ENCODE assay signal across 26 cellular contexts in the genomic region with DNA sequence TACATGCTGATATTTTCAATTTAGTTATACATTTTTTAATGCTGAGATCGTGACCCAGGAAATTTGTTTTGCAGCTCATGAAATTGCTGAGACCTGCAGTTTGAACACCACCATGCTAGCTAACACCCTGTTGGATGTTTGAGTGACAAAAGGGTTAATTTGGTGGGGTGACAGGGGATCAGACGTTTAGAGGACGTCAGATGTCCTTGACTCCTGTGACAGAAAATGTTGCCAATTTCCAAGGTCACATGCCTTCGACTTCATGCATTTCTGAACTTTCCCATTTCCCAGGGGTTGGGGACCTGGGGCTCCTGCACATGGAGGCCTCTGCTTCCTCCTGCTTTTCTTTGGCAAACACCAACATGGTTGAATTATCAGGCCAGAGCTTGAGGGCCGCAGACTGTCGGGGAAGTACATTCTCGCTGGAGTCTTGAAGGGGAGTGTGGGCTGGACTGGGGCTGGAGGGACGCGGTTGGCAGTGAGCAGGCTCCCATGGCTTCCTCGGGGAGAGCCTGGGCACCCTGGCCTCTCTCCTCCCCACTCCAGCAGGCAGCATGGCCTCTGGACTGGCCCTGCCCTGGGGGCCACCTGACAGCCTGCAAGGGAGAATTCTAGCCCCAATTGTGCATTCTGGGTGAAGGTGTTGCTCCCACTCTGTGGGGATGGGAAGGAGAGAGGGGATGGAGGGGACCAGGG.
DNase-seq lines count a peak whose midpoint lies in the region; ATAC-seq, FAIRE-seq and TF ChIP-seq lines count a peak whose summit lies in the region.
"Had no signal": no experiment of that assay in that cellular context is flagged by ENCODE, and none has a peak within 500 bp of the region (broad histone marks: within the 10 kb centered on the region; RNA-seq: fewer than 3 reads in every experiment).

No MANE protein-coding gene starts in this region.

- H3K4me1 ChIP-seq in HepG2 (ENCODE audit: insufficient read depth, low read length) (peaks cover 35% of the 10 kb centered on the region), right lobe of liver (no peaks in the 10 kb centered on the region), kidney (ENCODE audit: control insufficient read depth in 1 of 2, insufficient read depth in 1 of 2, low read depth in 1 of 2, low read length in 2 of 2) (peaks cover 0 to 8% of the 10 kb centered on the region in 2 donors), spleen (peaks cover 0 to 7% (median 0%) of the 10 kb centered on the region in 6 donors)

- DNase-seq in HepG2 (ENCODE audit: low spot score), result peak; percentile 44
- no peak for DNase-seq in right lobe of liver
- DNase-seq in kidney, result peak; percentile 43
- DNase-seq in spleen, result peak; percentile 58
- DNase-seq in naive thymus-derived CD8-positive, alpha-beta T cell, result no peak
- no peak for DNase-seq in SKM-1 (lab: John Stamatoyannopoulos, UW; ENCODE audit: unreplicated experiment)
- no peak for DNase-seq in COLO829 (ENCODE audit: low spot score)
- no peak for DNase-seq in hepatic stellate cell (ENCODE audit: low spot score)
- DNase-seq: 8988T; ACHN; DMS53; GM23248; H7; KG1; MG63; NCI-H1105 treated with DMSO at 0.1 percent for 48 hours; NCI-H2029; NCI-H446; NCI-H524 treated with DMSO at 0.1 percent for 48 hours; NCI-H82; NK-92 treated with Interleukin-12 subunit alpha and Interleukin-12 subunit beta, amount 100 ng/mL, for 24 hours; PC-3; SJCRH30 had no signal

- H3K27me3 ChIP-seq in HepG2 (ENCODE audit: control insufficient read depth in 1 of 2, insufficient read depth in 2 of 2, low read length in 2 of 2) (no peaks in the 10 kb centered on the region), right lobe of liver (no peaks in the 10 kb centered on the region), spleen (replicated peaks in 1 of 7) (no peaks in the 10 kb centered on the region)
- H3K27me3 ChIP-seq: MG63, SJCRH30 had no signal

- CTCF ChIA-PET in HepG2 (lab: Yijun Ruan, JAX; ENCODE audit: low intra/inter-chr PET ratio, low total read pairs), result no interaction called here

- no peak overlapping the region; the same call in 1 of the 2 replicates for H3K4me2 ChIP-seq in HepG2 (ENCODE audit: low read depth, low read length)

- TF ChIP-seq POLR2A in HepG2 (IDR thresholded peaks at IDR 0.05; ENCODE audit: insufficient read depth in 1 of 2, low read depth in 2 of 2, low read length in 2 of 2) (no peak), right lobe of liver (IDR thresholded peaks at IDR 0.05) (no peak), spleen (IDR thresholded peaks at IDR 0.05) (no peak)

- no peak overlapping the region for H3K4me3 ChIP-seq in HepG2 (replicated peaks in 1 of 3; ENCODE audit: insufficient read depth in 1 of 3, low read depth in 2 of 3, low read length in 3 of 3)
- H3K4me3 ChIP-seq in right lobe of liver, result no peak overlapping the region
- no peak overlapping the region for H3K4me3 ChIP-seq in kidney (ENCODE audit: low read length in 2 of 2)
- H3K4me3 ChIP-seq in spleen, result no peak overlapping the region
- H3K4me3 ChIP-seq: GM23248, MG63, SJCRH30 had no signal

- H2AFZ ChIP-seq in HepG2 (ENCODE audit: low read length), result no peak overlapping the region
- H2AFZ ChIP-seq: GM23248 had no signal

- peaks cover 3 to 7% of the 10 kb centered on the region in 2 experiments; a peak in 2 of 5 replicates for H3K36me3 ChIP-seq in HepG2 (replicated peaks in 1 of 2; ENCODE audit: control insufficient read depth in 1 of 2, insufficient read depth in 2 of 2, low read length in 2 of 2)
- H3K36me3 ChIP-seq in right lobe of liver, result peaks cover 0 to 4% (median 0%) of the 10 kb centered on the region in 4 donors
- H3K36me3 ChIP-seq in kidney (ENCODE audit: control insufficient read depth in 1 of 2, insufficient read depth in 2 of 2, low read length in 2 of 2), result no peaks in the 10 kb centered on the region
- H3K36me3 ChIP-seq in spleen, result no peaks in the 10 kb centered on the region
- H3K36me3 ChIP-seq: SJCRH30 had no signal

- intact Hi-C loops in HepG2 (cut with micrococcal nuclease; ENCODE audit: unreplicated experiment) (no loop called here), right lobe of liver (cut with DNase I) (no loop called here), kidney (cut with DNase I) (no loop called here), spleen (cut with DNase I; ENCODE audit: low total_unique reads) (no loop called here)

- WGBS in HepG2 (ENCODE audit: low lambda C conversion rate), result 51% methylated on average over 9 of the region's 10 CpGs
- WGBS in right lobe of liver (ENCODE audit: insufficient coverage, low coverage, low lambda C conversion rate, missing lambda C conversion rate), result 22% methylated on average over 4 of the region's 10 CpGs
- 70 to 90% (median 80%) methylated on average over 5 to 10 of the region's 10 CpGs for WGBS in spleen, 5 donors

- H3K27ac Mint-ChIP-seq in naive thymus-derived CD8-positive, alpha-beta T cell, result no peak overlapping the region

- in situ Hi-C loops in HepG2 (cut with HindIII; ENCODE audit: extremely low pct_ligation_motif_present, low pct_unique_long_range_greater_than_20kb), result no loop called here

- peaks cover 26% of the 10 kb centered on the region for H3K79me2 ChIP-seq in HepG2 (ENCODE audit: insufficient read depth, low read length)

- TF ChIP-seq RAD21 in HepG2 (CRISPR knock-in tag; IDR thresholded peaks at IDR 0.05), result no peak

- no peak overlapping the region for H3K4me3 Mint-ChIP-seq in naive thymus-derived CD8-positive, alpha-beta T cell

- BruUV-seq in HepG2 (replicated peaks; lab: Mats Ljungman, UMichigan), result no TSS peak

- POLR2A ChIA-PET in HepG2 (lab: Yijun Ruan, JAX), result no interaction called here
- POLR2A ChIA-PET in naive thymus-derived CD8-positive, alpha-beta T cell (lab: Charles Lee), result no interaction called here

- H3K27ac ChIP-seq in HepG2 (ENCODE audit: extremely low read length, insufficient read depth, low read length) (peak overlapping the region; percentile 59), right lobe of liver (no peak overlapping the region), kidney (ENCODE audit: low read depth in 2 of 2, low read length in 2 of 2) (no peak overlapping the region), spleen (no peak overlapping the region)
- H3K27ac ChIP-seq: GM23248, SJCRH30 had no signal

- H3K36me3 Mint-ChIP-seq in naive thymus-derived CD8-positive, alpha-beta T cell, result no peaks in the 10 kb centered on the region

- TF ChIP-seq CTCF in HepG2 (CRISPR knock-in tag; IDR thresholded peaks at IDR 0.05), result no peak
- TF ChIP-seq CTCF in right lobe of liver (IDR thresholded peaks at IDR 0.05), result no peak
- TF ChIP-seq CTCF in kidney (IDR thresholded peaks at IDR 0.05; ENCODE audit: borderline replicate concordance, extremely low read depth, insufficient read depth), result no peak
- no peak for TF ChIP-seq CTCF in spleen (IDR thresholded peaks at IDR 0.05 in 8 of 11, conservative IDR thresholded peaks at IDR 0.05 in 3 of 11)

- TF ChIP-seq EP300 in HepG2 (IDR thresholded peaks at IDR 0.05; ENCODE audit: low read depth in 2 of 2, low read length in 2 of 2) (no peak), HepG2 (CRISPR knock-in tag; IDR thresholded peaks at IDR 0.05; ENCODE audit: borderline replicate concordance) (no peak)

- H3K9me3 Mint-ChIP-seq in naive thymus-derived CD8-positive, alpha-beta T cell, result no peaks in the 10 kb centered on the region

- no peak overlapping the region for H3K9ac ChIP-seq in HepG2 (ENCODE audit: insufficient read depth, low read depth, low read length)
- no peak overlapping the region for H3K9ac ChIP-seq in kidney (ENCODE audit: low read length in 2 of 2)
- H3K9ac ChIP-seq: GM23248 had no signal

- H3K9me3 ChIP-seq in HepG2 (ENCODE audit: low read length) (no peaks in the 10 kb centered on the region), right lobe of liver (no peaks in the 10 kb centered on the region), kidney (ENCODE audit: control insufficient read depth in 1 of 2, low read length in 2 of 2) (no peaks in the 10 kb centered on the region), spleen (no peaks in the 10 kb centered on the region)
- H3K9me3 ChIP-seq: MG63, SJCRH30 had no signal

- H4K20me1 ChIP-seq in HepG2 (ENCODE audit: insufficient read depth, low read length), result peaks cover 4% of the 10 kb centered on the region; the same call in 1 of the 2 replicates

- FAIRE-seq in HepG2 (lab: Jason Lieb, UNC) (peak; percentile 36), kidney (lab: Jason Lieb, UNC) (no peak)
- FAIRE-seq: D721Med, G401.6, HTR-8/SVneo had no signal

- ATAC-seq in HepG2 (peak; percentile 51), right lobe of liver (no peak)
- no peak for ATAC-seq in naive thymus-derived CD8-positive, alpha-beta T cell
- ATAC-seq: PC-3 had no signal

- H3K27me3 Mint-ChIP-seq in naive thymus-derived CD8-positive, alpha-beta T cell, result peaks cover 0 to 2% (median 0%) of the 10 kb centered on the region in 5 donors

- H3K4me1 Mint-ChIP-seq in naive thymus-derived CD8-positive, alpha-beta T cell, result no peaks in the 10 kb centered on the region

TF ChIP-seq in HepG2, 621 proteins besides CTCF, POLR2A, EP300 and RAD21 (continues in another document):
- TF ChIP-seq, protein P1, sequence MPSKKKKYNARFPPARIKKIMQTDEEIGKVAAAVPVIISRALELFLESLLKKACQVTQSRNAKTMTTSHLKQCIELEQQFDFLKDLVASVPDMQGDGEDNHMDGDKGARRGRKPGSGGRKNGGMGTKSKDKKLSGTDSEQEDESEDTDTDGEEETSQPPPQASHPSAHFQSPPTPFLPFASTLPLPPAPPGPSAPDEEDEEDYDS (CRISPR knock-in tag; IDR thresholded peaks at IDR 0.05), result no peak
- TF ChIP-seq NCOA1 (CRISPR knock-in tag; IDR thresholded peaks at IDR 0.05), result no peak
- TF ChIP-seq NFYC (CRISPR knock-in tag; IDR thresholded peaks at IDR 0.05), result no peak
- TF ChIP-seq ZNF660 (CRISPR knock-in tag; IDR thresholded peaks at IDR 0.05; ENCODE audit: borderline replicate concordance, low read depth), result no peak
- no peak for TF ChIP-seq HNRNPH1 (optimal IDR thresholded peaks at IDR 0.05; ENCODE audit: low read depth, low read length)
- TF ChIP-seq CREB1 (IDR thresholded peaks at IDR 0.05), result no peak
- TF ChIP-seq CREB1 (CRISPR knock-in tag; IDR thresholded peaks at IDR 0.05), result peak; percentile 34; the same call in 1 of the 2 replicates
- no peak for TF ChIP-seq ZNF782 (CRISPR knock-in tag; IDR thresholded peaks at IDR 0.05; ENCODE audit: borderline replicate concordance)
- peak; percentile 41; the same call in 1 of the 2 replicates for TF ChIP-seq ESRRA (CRISPR knock-in tag; IDR thresholded peaks at IDR 0.05; ENCODE audit: low read depth)

Comparison
In these comparisons a context has a peak if more than half of its experiments do, and no peak if none do; other contexts are left out.
1. DNase-seq: peak in HepG2 (single experiment), kidney (single experiment) and spleen (single experiment); none in right lobe of liver (0 of 3), naive thymus-derived CD8-positive, alpha-beta T cell (0 of 10), SKM-1 (single experiment), COLO829 (single experiment) and hepatic stellate cell (single experiment).